11 cellular contexts compared by ENCODE assay signal in genomic region chr11:86551693-86552092, GRCh38.
A peak's percentile ranks its signal among the peaks of the same experiment; 100 is the strongest.
DNase-seq lines count a peak whose midpoint lies in the region; ATAC-seq and TF ChIP-seq lines count a peak whose summit lies in the region.
"Had no signal": no experiment of that assay in that cellular context is flagged by ENCODE, and none has a peak within 500 bp of the region (broad histone marks: within the 10 kb centered on the region; RNA-seq: fewer than 3 reads in every experiment).

No MANE protein-coding gene starts in this region.

- H3K27me3 Mint-ChIP-seq in T-helper 17 cell, result no peaks in the 10 kb centered on the region
- H3K27me3 Mint-ChIP-seq: activated naive CD4-positive, alpha-beta T cell treated with anti-CD3 and anti-CD28 coated beads, Interleukin-2, amount 50 U/mL, for 24 hours had no signal

- peak overlapping the region; percentile 65 for H3K27ac ChIP-seq in PC-3 (ENCODE audit: low read length)
- no peak overlapping the region for H3K27ac ChIP-seq in fibroblast of lung (ENCODE audit: insufficient read depth, low read length)
- H3K27ac ChIP-seq in temporal lobe (ENCODE audit: low read depth, low read length), result peak overlapping the region; percentile 11

- BruUV-seq in PC-3 (replicated peaks; lab: Mats Ljungman, UMichigan), result no TSS peak

- POLR2A ChIA-PET in PC-3 (lab: Charles Lee; ENCODE audit: unreplicated experiment), result no interaction called here

- H3K4me2 ChIP-seq in PC-3 (ENCODE audit: low read length), result peak overlapping the region; percentile 55
- H3K4me2 ChIP-seq in fibroblast of lung (ENCODE audit: extremely low read depth, insufficient read depth, low read length), result peak overlapping the region; percentile 68

- no peak for DNase-seq in PC-3
- DNase-seq in fibroblast of lung (ENCODE audit: low read depth in 2 of 2), result no peak
- no peak for DNase-seq in AG08396 (ENCODE audit: low spot score)
- DNase-seq in T-helper 17 cell, result no peak
- no peak for DNase-seq in stimulated activated CD4-positive, alpha-beta T cell treated with anti-CD3 and anti-CD28 coated beads, Interleukin-4, amount 100 ng/mL, for 24 hours
- DNase-seq: activated CD4-positive, alpha-beta T cell treated with anti-CD3 and anti-CD28 coated beads for 1 hour had no signal

- H2AFZ ChIP-seq in PC-3 (ENCODE audit: low read length) (no peak overlapping the region), fibroblast of lung (ENCODE audit: low read length) (no peak overlapping the region)

- H3F3A ChIP-seq in PC-3 (ENCODE audit: low read length, unreplicated experiment), result no peaks in the 10 kb centered on the region

- no peak overlapping the region for H3K27ac Mint-ChIP-seq in T-helper 17 cell
- H3K27ac Mint-ChIP-seq: activated naive CD4-positive, alpha-beta T cell treated with anti-CD3 and anti-CD28 coated beads, Interleukin-2, amount 50 U/mL, for 24 hours; memory B cell had no signal

- ATAC-seq in GM19463 (IDR thresholded peaks at IDR 0.05; ENCODE audit: unreplicated experiment), result peak; percentile 55
- ATAC-seq in PC-3, result no peak
- ATAC-seq in T-helper 17 cell, result no peak
- no peak for ATAC-seq in HG03159 (IDR thresholded peaks at IDR 0.05; ENCODE audit: unreplicated experiment)

- H3K27me3 ChIP-seq in PC-3 (ENCODE audit: low read length) (no peaks in the 10 kb centered on the region), fibroblast of lung (ENCODE audit: control insufficient read depth, insufficient read depth, low read length) (no peaks in the 10 kb centered on the region)

- H3K9me3 ChIP-seq in PC-3 (ENCODE audit: low read length) (no peaks in the 10 kb centered on the region), fibroblast of lung (ENCODE audit: control insufficient read depth, insufficient read depth, low read depth, low read length) (no peaks in the 10 kb centered on the region), T-helper 17 cell (ENCODE audit: control insufficient read depth, low read length, poor library complexity, severe bottlenecking) (no peaks in the 10 kb centered on the region)

- peak overlapping the region; percentile 22; the same call in 1 of the 2 replicates for H3K4me3 ChIP-seq in PC-3 (ENCODE audit: low read length)
- no peak overlapping the region for H3K4me3 ChIP-seq in fibroblast of lung (replicated peaks in 1 of 4; ENCODE audit: control extremely low read depth in 1 of 4, insufficient read depth in 1 of 4, low read depth in 3 of 4, low read length in 4 of 4)

- no peak overlapping the region for H3K9ac ChIP-seq in PC-3 (ENCODE audit: low read length)
- H3K9ac ChIP-seq in fibroblast of lung (ENCODE audit: insufficient read depth, low read length), result no peak overlapping the region

- H3K4me3 Mint-ChIP-seq in T-helper 17 cell, result no peak overlapping the region
- H3K4me3 Mint-ChIP-seq: activated naive CD4-positive, alpha-beta T cell treated with anti-CD3 and anti-CD28 coated beads, Interleukin-2, amount 50 U/mL, for 24 hours; memory B cell had no signal

- H3K4me1 ChIP-seq in PC-3 (ENCODE audit: insufficient read depth, low read length) (peaks cover 20% of the 10 kb centered on the region), fibroblast of lung (ENCODE audit: control insufficient read depth, extremely low read depth, insufficient read depth, low read length) (peaks cover 13% of the 10 kb centered on the region)

- intact Hi-C loops in PC-3 (cut with micrococcal nuclease), result loop anchor here (1.0 kb wide), 1 partner anchor 67 kb away; no protein-coding TSS in a partner anchor

- CTCF ChIA-PET in PC-3 (lab: Charles Lee), result no interaction called here

- H3K79me2 ChIP-seq in PC-3 (ENCODE audit: low read length) (no peaks in the 10 kb centered on the region), fibroblast of lung (ENCODE audit: control insufficient read depth, insufficient read depth, low read length) (no peaks in the 10 kb centered on the region)

- peaks cover 2% of the 10 kb centered on the region for H3K36me3 Mint-ChIP-seq in T-helper 17 cell (ENCODE audit: low read depth)
- H3K36me3 Mint-ChIP-seq: memory B cell had no signal

- no peaks in the 10 kb centered on the region for H3K9me2 ChIP-seq in PC-3 (replicated peaks; ENCODE audit: low read length)

- H3K36me3 ChIP-seq in PC-3 (ENCODE audit: low read depth, low read length), result no peaks in the 10 kb centered on the region
- H3K36me3 ChIP-seq in fibroblast of lung (ENCODE audit: control insufficient read depth, insufficient read depth, low read length), result no peaks in the 10 kb centered on the region

- TF ChIP-seq CTCF in PC-3 (conservative IDR thresholded peaks at IDR 0.05; ENCODE audit: low read depth, low read length), result no peak
- no peak for TF ChIP-seq CTCF in fibroblast of lung (conservative IDR thresholded peaks at IDR 0.05 in 1 of 2, IDR thresholded peaks at IDR 0.05 in 1 of 2; ENCODE audit: low read depth in 1 of 2, low read length in 2 of 2)

- H3K4me1 Mint-ChIP-seq in T-helper 17 cell, result no peaks in the 10 kb centered on the region
- H3K4me1 Mint-ChIP-seq: activated naive CD4-positive, alpha-beta T cell treated with anti-CD3 and anti-CD28 coated beads, Interleukin-2, amount 50 U/mL, for 24 hours; memory B cell had no signal

- H4K20me1 ChIP-seq in PC-3 (ENCODE audit: low read length), result no peaks in the 10 kb centered on the region
- no peaks in the 10 kb centered on the region for H4K20me1 ChIP-seq in fibroblast of lung (ENCODE audit: control insufficient read depth, extremely low read depth, insufficient read depth, low read length)
